22 cellular contexts compared by ENCODE assay signal in genomic region chr18:64131314-64131713, GRCh38. TPM values are rescaled to one million over a fixed set of nuclear protein-coding genes. Genes with fewer than 3 reads are reported as not detected.
"Had no signal": no experiment of that assay in that cellular context is flagged by ENCODE, and none has a peak within 500 bp of the region (broad histone marks: within the 10 kb centered on the region; RNA-seq: fewer than 3 reads in every experiment).

No MANE protein-coding gene starts in this region.

- H3K27me3 ChIP-seq: MG63, SJSA1 had no signal

- H3K4me3 ChIP-seq: MG63, SJSA1, SK-N-MC had no signal

- H3K36me3 ChIP-seq: MG63, SJSA1 had no signal

- H3K27ac ChIP-seq: SJSA1, SK-N-MC had no signal

- DNase-seq: IMR-90, Karpas-422, KG1, MG63, NCI-H1092, NCI-H1105 treated with DMSO at 0.1 percent for 48 hours, NCI-H1436 treated with DMSO at 0.1 percent for 48 hours, NCI-H1694 treated with DMSO at 0.1 percent for 48 hours, NCI-H1930, NCI-H2081, NCI-H2107, NCI-H226, NCI-H446, NCI-H510A, NCI-H524 treated with DMSO at 0.1 percent for 48 hours, NCI-H82, Right ventricle myocardium superior, RPMI8226, SIG-M5 had no signal

- H3K9me3 ChIP-seq: MG63, SJSA1 had no signal

RNA-seq across cellular contexts. Expression of gene LINC00305, which starts 17.6 kb away (rescaled TPM):
- polyA plus RNA-seq: HepG2, IMR-90 had no signal
